ENCODE assay signal across 13 cellular contexts in genomic region chr15:66858423-66859207, GRCh38.
DNase-seq lines count a peak whose midpoint lies in the region; ATAC-seq and TF ChIP-seq lines count a peak whose summit lies in the region.
"Had no signal": no experiment of that assay in that cellular context is flagged by ENCODE, and none has a peak within 500 bp of the region (broad histone marks: within the 10 kb centered on the region; RNA-seq: fewer than 3 reads in every experiment).

No MANE protein-coding gene starts in this region.

- H3K4me1 Mint-ChIP-seq in H9 (peaks cover 11 to 20% of the 10 kb centered on the region in 2 experiments), endodermal cell (peaks cover 11% of the 10 kb centered on the region), GM23338 (peaks cover 19% of the 10 kb centered on the region)

- no peak overlapping the region for H3K14ac ChIP-seq in H9 (ENCODE audit: insufficient read depth, low read length)

- no peak overlapping the region for H2BK12ac ChIP-seq in H9 (ENCODE audit: insufficient read length, low read depth, low read length)

- DNase-seq in H9 = peak; percentile 12
- peak; percentile 46 for DNase-seq in endodermal cell
- DNase-seq in sigmoid colon = peak; percentile 20
- no peak for DNase-seq in GM23338 (ENCODE audit: low spot score)
- no peak for DNase-seq in ACHN
- DNase-seq: CD8-positive, alpha-beta T cell; DMS79 treated with DMSO at 0.1 percent for 48 hours; NCI-H187; NCI-H748 treated with DMSO at 0.1 percent for 48 hours had no signal

- TF ChIP-seq EP300 in sigmoid colon (IDR thresholded peaks at IDR 0.05) = no peak

- H3K27me3 ChIP-seq in H9 (ENCODE audit: insufficient read depth, low read length) (no peaks in the 10 kb centered on the region), endodermal cell (ENCODE audit: control insufficient read depth, insufficient read depth, low read length, poor library complexity, severe bottlenecking) (no peaks in the 10 kb centered on the region), sigmoid colon (no peaks in the 10 kb centered on the region), GM23338 (ENCODE audit: insufficient read depth) (no peaks in the 10 kb centered on the region)
- H3K27me3 ChIP-seq: BLaER1 had no signal

- H3K9me2 ChIP-seq in GM23338 (ENCODE audit: insufficient read depth) = no peaks in the 10 kb centered on the region

- H3K18ac ChIP-seq in H9 (ENCODE audit: insufficient read length, low read depth, low read length) = no peak overlapping the region

- H4K91ac ChIP-seq in H9 (ENCODE audit: insufficient read length, low read depth, low read length) = no peak overlapping the region

- no CpG with 5 or more reads among the region's 7 CpGs for whole genome bisulfite sequencing in H9 (ENCODE audit: extremely low coverage, insufficient read length, low lambda C conversion rate)
- 72 to 75% methylated on average over 6 of the region's 7 CpGs for WGBS in endodermal cell (ENCODE audit: insufficient coverage in 1 of 2, insufficient read length in 1 of 2), 2 experiments
- WGBS in sigmoid colon, 2 donors = 78 to 84% methylated on average over 7 of the region's 7 CpGs

- TF ChIP-seq CTCF in H9 (conservative IDR thresholded peaks at IDR 0.05) (no peak), endodermal cell (conservative IDR thresholded peaks at IDR 0.05) (peak; percentile 11), sigmoid colon (IDR thresholded peaks at IDR 0.05) (no peak), GM23338 (conservative IDR thresholded peaks at IDR 0.05; ENCODE audit: low read depth in 2 of 2) (no peak)

- no peak overlapping the region for H3K27ac Mint-ChIP-seq in H9
- H3K27ac Mint-ChIP-seq in endodermal cell = no peak overlapping the region
- H3K27ac Mint-ChIP-seq in GM23338 = no peak overlapping the region
- H3K27ac Mint-ChIP-seq: CD8-positive, alpha-beta T cell had no signal

- intact Hi-C loops in sigmoid colon (cut with DNase I) = no loop called here

- H3K36me3 Mint-ChIP-seq in H9 (ENCODE audit: insufficient read depth in 1 of 3, low read depth in 3 of 3) = no peaks in the 10 kb centered on the region
- H3K36me3 Mint-ChIP-seq in endodermal cell (ENCODE audit: low read depth) = peaks cover 12% of the 10 kb centered on the region
- no peaks in the 10 kb centered on the region for H3K36me3 Mint-ChIP-seq in GM23338 (ENCODE audit: low read depth)
- H3K36me3 Mint-ChIP-seq: CD8-positive, alpha-beta T cell had no signal

- no peaks in the 10 kb centered on the region for H3F3A ChIP-seq in GM23338 (replicated peaks; ENCODE audit: low read depth)

- H3K9me3 ChIP-seq in H9 (ENCODE audit: control insufficient read depth, low read depth, low read length) (no peaks in the 10 kb centered on the region), endodermal cell (ENCODE audit: control insufficient read depth, low read length) (no peaks in the 10 kb centered on the region), sigmoid colon (no peaks in the 10 kb centered on the region)
- H3K9me3 ChIP-seq: BLaER1 had no signal

- TF ChIP-seq POLR2A in sigmoid colon (IDR thresholded peaks at IDR 0.05) = no peak

- H3K9ac ChIP-seq in H9 (ENCODE audit: extremely low read depth, insufficient read length, low read length) = no peak overlapping the region
- H3K9ac ChIP-seq in endodermal cell (ENCODE audit: extremely low read depth, low read length, poor library complexity, severe bottlenecking) = no peak overlapping the region
- H3K9ac ChIP-seq: BLaER1 had no signal

- H4K8ac ChIP-seq in H9 (replicated peaks; ENCODE audit: insufficient read length, low read depth, low read length) = no peak overlapping the region

- H4K20me1 ChIP-seq in H9 (ENCODE audit: control insufficient read depth, insufficient read depth, insufficient read length) (no peaks in the 10 kb centered on the region), GM23338 (replicated peaks; ENCODE audit: insufficient read depth) (no peaks in the 10 kb centered on the region; the same call in 1 of the 2 replicates)
- H4K20me1 ChIP-seq: BLaER1 had no signal

- H3K79me1 ChIP-seq in H9 (ENCODE audit: insufficient read depth, low read depth, low read length, poor library complexity, severe bottlenecking) = no peaks in the 10 kb centered on the region

- no peaks in the 10 kb centered on the region for H3K79me2 ChIP-seq in H9 (ENCODE audit: insufficient read depth, low read length)
- H3K79me2 ChIP-seq in GM23338 (replicated peaks; ENCODE audit: insufficient read depth) = no peaks in the 10 kb centered on the region

- no peak overlapping the region for H4K5ac ChIP-seq in H9 (ENCODE audit: insufficient read length, low read depth, low read length)

- H3K23me2 ChIP-seq in H9 (ENCODE audit: insufficient read length, low read depth, low read length, poor library complexity, severe bottlenecking) = no peaks in the 10 kb centered on the region

- H3K27me3 Mint-ChIP-seq in H9 (ENCODE audit: low read depth) (peaks cover 10% of the 10 kb centered on the region), endodermal cell (ENCODE audit: insufficient read depth) (no peaks in the 10 kb centered on the region), GM23338 (ENCODE audit: insufficient read depth, low read depth, poor library complexity) (peaks cover 7% of the 10 kb centered on the region)

- H2AFZ ChIP-seq in H9 (ENCODE audit: low read length) (no peak overlapping the region), GM23338 (no peak overlapping the region)

- ATAC-seq in SK-N-SH treated with all-trans-retinoic acid at 6 μM for 48 hours (no peak), GM21390 (IDR thresholded peaks at IDR 0.05; ENCODE audit: unreplicated experiment) (no peak), GM23338 (no peak)
- ATAC-seq: CD8-positive, alpha-beta T cell had no signal

- H3K9me3 Mint-ChIP-seq in H9 = no peaks in the 10 kb centered on the region
- no peaks in the 10 kb centered on the region for H3K9me3 Mint-ChIP-seq in endodermal cell
- no peaks in the 10 kb centered on the region for H3K9me3 Mint-ChIP-seq in GM23338
- H3K9me3 Mint-ChIP-seq: CD8-positive, alpha-beta T cell had no signal

- no peak overlapping the region for H2BK15ac ChIP-seq in H9 (ENCODE audit: low read depth, low read length)

- no peak overlapping the region for H3K4ac ChIP-seq in H9 (ENCODE audit: low read depth, low read length)

- H3K4me2 ChIP-seq in H9 (ENCODE audit: insufficient read depth, insufficient read length, low read length) (no peak overlapping the region), GM23338 (no peak overlapping the region)
- H3K4me2 ChIP-seq: BLaER1 had no signal

- no peak overlapping the region for H3K27ac ChIP-seq in H9 (ENCODE audit: insufficient read length, low read depth, low read length)
- no peak overlapping the region for H3K27ac ChIP-seq in endodermal cell (ENCODE audit: low read depth, low read length)
- H3K27ac ChIP-seq in sigmoid colon = no peak overlapping the region
- no peak overlapping the region for H3K27ac ChIP-seq in GM23338 (ENCODE audit: low read depth)
- H3K27ac ChIP-seq: BLaER1, RWPE1 had no signal

- H3K56ac ChIP-seq in H9 (ENCODE audit: insufficient read length, low read depth, low read length) = no peak overlapping the region

- H3K4me1 ChIP-seq in H9 (ENCODE audit: insufficient read depth, low read length) = no peaks in the 10 kb centered on the region
- H3K4me1 ChIP-seq in endodermal cell (ENCODE audit: control insufficient read depth, insufficient read depth, low read length) = no peaks in the 10 kb centered on the region
- peaks cover 0 to 23% (median 3%) of the 10 kb centered on the region in 4 donors for H3K4me1 ChIP-seq in sigmoid colon
- no peaks in the 10 kb centered on the region for H3K4me1 ChIP-seq in GM23338 (ENCODE audit: insufficient read depth)
- H3K4me1 ChIP-seq: BLaER1 had no signal

- in situ Hi-C loops in ACHN (cut with HindIII; ENCODE audit: low pct_ligation_motif_present, low pct_unique_long_range_greater_than_20kb, low sequenced_read_pairs) = no loop called here

- H2BK20ac ChIP-seq in H9 (ENCODE audit: low read depth, low read length, poor library complexity, severe bottlenecking) = no peak overlapping the region

- H3K36me3 ChIP-seq in endodermal cell (ENCODE audit: control insufficient read depth, insufficient read depth, low read length) (peaks cover 7% of the 10 kb centered on the region), sigmoid colon (no peaks in the 10 kb centered on the region), GM23338 (ENCODE audit: insufficient read depth) (no peaks in the 10 kb centered on the region)
- H3K36me3 ChIP-seq: BLaER1 had no signal

- H3T11ph ChIP-seq in H9 (ENCODE audit: low read length) = no peak overlapping the region

- H2BK120ac ChIP-seq in H9 (ENCODE audit: low read depth, low read length, poor library complexity, severe bottlenecking) = no peak overlapping the region

- no peak overlapping the region for H2AK5ac ChIP-seq in H9 (ENCODE audit: insufficient read length, low read length)

- H3K4me3 Mint-ChIP-seq in H9 (no peak overlapping the region), endodermal cell (no peak overlapping the region), GM23338 (no peak overlapping the region)
- H3K4me3 Mint-ChIP-seq: CD8-positive, alpha-beta T cell had no signal

- H2BK5ac ChIP-seq in H9 (ENCODE audit: insufficient read length, low read length) = no peak overlapping the region

- H3K4me3 ChIP-seq in endodermal cell (ENCODE audit: low read length) (no peak overlapping the region), sigmoid colon (no peak overlapping the region), GM23338 (no peak overlapping the region)
- H3K4me3 ChIP-seq: BLaER1 had no signal

- no peak overlapping the region for H3K23ac ChIP-seq in H9 (ENCODE audit: insufficient read length, low read depth, low read length)

TF ChIP-seq in SK-N-SH treated with all-trans-retinoic acid at 6 μM for 48 hours, 23 proteins besides CTCF, POLR2A, EP300 and RAD21:
- no peak for TF ChIP-seq ZNF70 (CRISPR knock-in tag; IDR thresholded peaks at IDR 0.05)
- TF ChIP-seq ISL1 (CRISPR knock-in tag; IDR thresholded peaks at IDR 0.05) = peak; percentile 56; the same call in 1 of the 2 replicates
TF ChIP-seq in SK-N-SH treated with all-trans-retinoic acid at 6 μM for 48 hours: peak in this region for 1.

TF ChIP-seq in GM23338, 12 proteins besides CTCF, POLR2A, EP300 and RAD21 (continues in another document):
- TF ChIP-seq ZNF114 (CRISPR knock-in tag; IDR thresholded peaks at IDR 0.05) (no peak), ETS1 (IDR thresholded peaks at IDR 0.05) (no peak), JUNB (IDR thresholded peaks at IDR 0.05; ENCODE audit: unreplicated experiment) (no peak)

Comparison
In these comparisons a context has a peak if more than half of its experiments do, and no peak if none do; other contexts are left out.
1. DNase-seq: peak in H9 (single experiment), endodermal cell (single experiment) and sigmoid colon (single experiment); none in GM23338 (single experiment) and ACHN (single experiment).